8 cellular contexts compared by ENCODE assay signal in the genomic region with DNA sequence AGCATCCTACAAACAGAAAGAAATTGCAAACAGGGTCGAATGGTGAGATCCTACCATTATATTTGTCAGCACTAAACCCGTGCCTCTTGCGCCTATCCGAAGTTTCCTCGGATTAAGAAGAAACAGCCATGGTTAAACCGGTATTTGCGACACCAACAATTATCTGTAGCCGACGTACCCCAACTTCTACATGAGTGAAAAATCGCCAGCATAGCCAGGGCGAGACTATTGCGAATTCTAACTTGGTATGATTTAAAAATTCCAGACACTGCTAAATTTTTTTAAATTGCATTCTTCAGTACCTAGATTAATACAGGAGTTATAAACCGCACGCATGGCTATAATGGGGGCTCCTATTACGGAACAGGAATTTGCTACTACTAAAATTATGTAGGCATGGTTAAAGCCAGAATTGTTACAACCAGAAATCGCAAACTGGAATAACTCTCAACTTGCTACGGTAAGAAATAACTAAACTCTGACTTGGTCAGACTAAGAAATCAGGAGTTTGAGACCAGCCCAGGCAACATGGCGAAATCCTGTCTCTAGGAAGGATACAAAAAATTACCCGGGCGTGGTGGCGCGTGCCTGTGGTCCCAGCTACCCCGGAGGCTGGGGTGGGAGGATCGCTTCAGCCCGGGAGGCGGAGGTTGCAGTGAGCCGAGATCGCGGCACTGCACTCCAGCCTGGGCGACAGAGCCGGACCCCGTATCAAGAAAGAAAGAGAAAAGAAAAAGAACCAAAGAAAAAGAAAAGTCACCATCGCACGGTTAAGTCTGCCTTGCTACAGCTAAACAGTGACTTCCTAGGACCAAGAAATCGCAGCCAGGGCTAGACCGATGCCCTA. TPM values are rescaled to one million over a fixed set of nuclear protein-coding genes. Genes with fewer than 3 reads are reported as not detected.
DNase-seq lines count a peak whose midpoint lies in the region; ATAC-seq, FAIRE-seq and TF ChIP-seq lines count a peak whose summit lies in the region.

No MANE protein-coding gene starts in this region.

- peaks cover 25% of the 10 kb centered on the region for H3K79me2 ChIP-seq in OCI-LY3 (ENCODE audit: low read length)

- no peak for TF ChIP-seq POLR2A in GM12891 (IDR thresholded peaks at IDR 0.05; ENCODE audit: low read depth, low read length)

- H3K27ac ChIP-seq in OCI-LY3 (ENCODE audit: low read length) (peak overlapping the region; percentile 87), tibial artery (peak overlapping the region; percentile 99 to 100)

- intact Hi-C loops in tibial artery (cut with DNase I; ENCODE audit: low total_unique reads) = loop anchor here (2.0 to 10.0 kb wide), 3 partner anchors 23 to 57 kb away; a partner anchor contains a TSS

- no peaks in the 10 kb centered on the region for H3K36me3 ChIP-seq in OCI-LY3 (replicated peaks; ENCODE audit: low read depth, low read length)
- H3K36me3 ChIP-seq in neuron (ENCODE audit: insufficient read depth, low read length) = peaks cover 11% of the 10 kb centered on the region
- H3K36me3 ChIP-seq in tibial artery = peaks cover 5 to 7% (median 5%) of the 10 kb centered on the region in 3 donors

- no peaks in the 10 kb centered on the region for H4K20me1 ChIP-seq in OCI-LY3 (ENCODE audit: insufficient read depth, low read length)

- H3K4me3 ChIP-seq in OCI-LY3 (ENCODE audit: low read length) = peak overlapping the region; percentile 97
- peak overlapping the region; percentile 70 to 88 for H3K4me3 ChIP-seq in foreskin fibroblast (ENCODE audit: low read depth in 1 of 2, low read length in 2 of 2)
- H3K4me3 ChIP-seq in neuron (ENCODE audit: low read length) = peak overlapping the region; percentile 84
- H3K4me3 ChIP-seq in tibial artery = peak overlapping the region; percentile 87 to 90

- H3K4me1 ChIP-seq in OCI-LY3 (ENCODE audit: low read length) (peaks cover 26% of the 10 kb centered on the region), neuron (ENCODE audit: insufficient read depth, low read length) (peaks cover 16% of the 10 kb centered on the region), tibial artery (peaks cover 0 to 46% (median 29%) of the 10 kb centered on the region in 4 donors)

- H3K27me3 ChIP-seq in OCI-LY3 (ENCODE audit: low read depth, low read length) (no peaks in the 10 kb centered on the region), neuron (ENCODE audit: insufficient read depth, low read length) (no peaks in the 10 kb centered on the region), tibial artery (no peaks in the 10 kb centered on the region)

- peak overlapping the region; percentile 93 for H3K4me2 ChIP-seq in OCI-LY3 (ENCODE audit: low read length)

- H2AFZ ChIP-seq in OCI-LY3 (ENCODE audit: low read depth, low read length) = peak overlapping the region; percentile 89
- H2AFZ ChIP-seq in neuron (ENCODE audit: low read depth, low read length) = peak overlapping the region; percentile 22

- peak overlapping the region; percentile 92 for H3K9ac ChIP-seq in OCI-LY3 (ENCODE audit: low read length)

- H3K9me3 ChIP-seq in OCI-LY3 (ENCODE audit: insufficient read depth, low read length) (no peaks in the 10 kb centered on the region), neuron (ENCODE audit: low read length) (peaks cover 3% of the 10 kb centered on the region), tibial artery (no peaks in the 10 kb centered on the region)

- ATAC-seq in HG03025 (IDR thresholded peaks at IDR 0.05; ENCODE audit: low FRiP score, unreplicated experiment) = peak; percentile 12
- no peak for ATAC-seq in GM18519 (IDR thresholded peaks at IDR 0.05; ENCODE audit: low FRiP score, unreplicated experiment)

- no peak for FAIRE-seq in GM12891 (lab: Jason Lieb, UNC)

- DNase-seq in GM12891 (ENCODE audit: insufficient read length, low spot score) = no peak
- DNase-seq in activated T-helper 9 cell treated with anti-CD3 and anti-CD28 coated beads, Interleukin-2, amount 50 U/mL, for 16 hours (ENCODE audit: low read depth) = peak; percentile 51
- DNase-seq in foreskin fibroblast = peak; percentile 76 to 84
- DNase-seq in tibial artery = peak; percentile 64 to 79

- no peak for TF ChIP-seq CTCF in OCI-LY3 (IDR thresholded peaks at IDR 0.05; ENCODE audit: low read depth, low read length)
- no peak for TF ChIP-seq CTCF in foreskin fibroblast (IDR thresholded peaks at IDR 0.05; ENCODE audit: low read depth, low read length)
- no peak for TF ChIP-seq CTCF in tibial artery (IDR thresholded peaks at IDR 0.05)

TF ChIP-seq in GM12891, 5 proteins besides CTCF, POLR2A, EP300 and RAD21:
- no peak for TF ChIP-seq POU2F2 (IDR thresholded peaks at IDR 0.05; ENCODE audit: low read depth, low read length)
- 0 out of 2 replicates have a peak, but pooled peaks have one; percentile 13 for TF ChIP-seq TAF1 (IDR thresholded peaks at IDR 0.05; ENCODE audit: low read depth, low read length)

RNA-seq across cellular contexts. Expression of a gene that starts 25.5 kb away (rescaled TPM):
- 2.3 TPM for polyA plus RNA-seq in GM12891 (2012; ENCODE audit: low read depth, missing spikeins)

RNA-seq across cellular contexts. Expression of a gene that starts 55.1 kb away (rescaled TPM):
- 15.1 TPM for polyA plus RNA-seq in GM12891 (2012; ENCODE audit: low read depth, missing spikeins)
